In genomic region chr14:68768316-68768715, GRCh38 we compare ENCODE assay signal across 1 cellular context.
TF ChIP-seq lines count a peak whose summit lies in the region.

No MANE protein-coding gene starts in this region.

TF ChIP-seq in IMR-90, 13 proteins besides CTCF, POLR2A, EP300 and RAD21:
- TF ChIP-seq FOS (IDR thresholded peaks at IDR 0.05; ENCODE audit: low read depth, low read length) = no peak
- no peak for TF ChIP-seq MXI1 (IDR thresholded peaks at IDR 0.05; ENCODE audit: borderline replicate concordance, low read depth, low read length)
- no peak for TF ChIP-seq SMC3 (IDR thresholded peaks at IDR 0.05; ENCODE audit: low read depth, low read length)
- no peak for TF ChIP-seq NFE2L2 (IDR thresholded peaks at IDR 0.05; ENCODE audit: low read depth, low read length)
